In the genomic region with DNA sequence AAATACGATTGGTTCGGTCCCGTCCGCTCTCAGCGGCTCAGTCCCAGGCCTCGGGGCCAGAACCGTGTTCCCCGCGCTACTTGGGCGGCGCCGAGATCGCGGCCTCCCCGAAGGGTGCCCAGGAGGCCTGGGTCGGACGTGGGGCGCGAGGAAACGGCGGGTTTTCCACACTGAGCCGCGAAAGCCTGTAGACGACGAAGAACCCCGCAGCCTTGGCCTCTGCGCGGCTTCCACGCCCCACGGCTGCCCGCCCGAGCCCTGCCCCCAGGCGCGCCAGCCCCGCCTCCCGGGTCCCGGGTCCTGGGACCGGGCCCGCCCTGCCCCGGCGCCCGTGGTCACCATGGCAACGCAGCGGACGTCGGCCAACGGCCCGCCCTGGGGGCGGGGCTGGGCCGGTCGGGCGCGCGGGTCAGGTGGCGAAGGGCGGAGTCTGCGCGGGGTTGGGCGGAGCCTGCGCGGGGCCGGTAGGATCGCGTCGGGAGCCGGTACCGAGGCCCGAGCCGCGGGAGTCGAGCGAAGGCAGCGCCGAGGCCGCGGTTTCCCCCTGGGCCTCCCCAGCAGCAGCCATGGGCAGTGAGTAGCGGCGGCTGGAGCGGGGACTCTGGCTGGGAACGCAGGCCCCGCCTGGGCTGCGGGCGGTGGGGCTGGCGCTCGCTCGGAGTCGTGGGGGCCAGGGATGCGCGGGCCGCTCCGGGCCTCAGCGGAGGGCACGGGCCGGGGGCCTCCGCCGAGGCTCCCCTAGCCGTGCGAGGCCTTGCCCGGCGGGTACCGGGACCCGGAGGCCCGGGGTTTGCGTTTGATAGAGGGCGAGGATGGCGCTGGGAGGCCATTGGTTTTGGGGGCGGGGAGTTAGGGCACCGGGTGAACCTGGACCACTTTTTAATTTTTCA, we compare ENCODE assay signal across 1 cellular context.
TF ChIP-seq lines count a peak whose summit lies in the region.

A gene (plus strand): TSS at position 456 of the 890 bp plus-strand sequence. CDS start 111 bp downstream, at position 567.

TF ChIP-seq in HepG2, 621 proteins besides CTCF, POLR2A, EP300 and RAD21 (continued from another document and continues in another):
- TF ChIP-seq, protein P1, sequence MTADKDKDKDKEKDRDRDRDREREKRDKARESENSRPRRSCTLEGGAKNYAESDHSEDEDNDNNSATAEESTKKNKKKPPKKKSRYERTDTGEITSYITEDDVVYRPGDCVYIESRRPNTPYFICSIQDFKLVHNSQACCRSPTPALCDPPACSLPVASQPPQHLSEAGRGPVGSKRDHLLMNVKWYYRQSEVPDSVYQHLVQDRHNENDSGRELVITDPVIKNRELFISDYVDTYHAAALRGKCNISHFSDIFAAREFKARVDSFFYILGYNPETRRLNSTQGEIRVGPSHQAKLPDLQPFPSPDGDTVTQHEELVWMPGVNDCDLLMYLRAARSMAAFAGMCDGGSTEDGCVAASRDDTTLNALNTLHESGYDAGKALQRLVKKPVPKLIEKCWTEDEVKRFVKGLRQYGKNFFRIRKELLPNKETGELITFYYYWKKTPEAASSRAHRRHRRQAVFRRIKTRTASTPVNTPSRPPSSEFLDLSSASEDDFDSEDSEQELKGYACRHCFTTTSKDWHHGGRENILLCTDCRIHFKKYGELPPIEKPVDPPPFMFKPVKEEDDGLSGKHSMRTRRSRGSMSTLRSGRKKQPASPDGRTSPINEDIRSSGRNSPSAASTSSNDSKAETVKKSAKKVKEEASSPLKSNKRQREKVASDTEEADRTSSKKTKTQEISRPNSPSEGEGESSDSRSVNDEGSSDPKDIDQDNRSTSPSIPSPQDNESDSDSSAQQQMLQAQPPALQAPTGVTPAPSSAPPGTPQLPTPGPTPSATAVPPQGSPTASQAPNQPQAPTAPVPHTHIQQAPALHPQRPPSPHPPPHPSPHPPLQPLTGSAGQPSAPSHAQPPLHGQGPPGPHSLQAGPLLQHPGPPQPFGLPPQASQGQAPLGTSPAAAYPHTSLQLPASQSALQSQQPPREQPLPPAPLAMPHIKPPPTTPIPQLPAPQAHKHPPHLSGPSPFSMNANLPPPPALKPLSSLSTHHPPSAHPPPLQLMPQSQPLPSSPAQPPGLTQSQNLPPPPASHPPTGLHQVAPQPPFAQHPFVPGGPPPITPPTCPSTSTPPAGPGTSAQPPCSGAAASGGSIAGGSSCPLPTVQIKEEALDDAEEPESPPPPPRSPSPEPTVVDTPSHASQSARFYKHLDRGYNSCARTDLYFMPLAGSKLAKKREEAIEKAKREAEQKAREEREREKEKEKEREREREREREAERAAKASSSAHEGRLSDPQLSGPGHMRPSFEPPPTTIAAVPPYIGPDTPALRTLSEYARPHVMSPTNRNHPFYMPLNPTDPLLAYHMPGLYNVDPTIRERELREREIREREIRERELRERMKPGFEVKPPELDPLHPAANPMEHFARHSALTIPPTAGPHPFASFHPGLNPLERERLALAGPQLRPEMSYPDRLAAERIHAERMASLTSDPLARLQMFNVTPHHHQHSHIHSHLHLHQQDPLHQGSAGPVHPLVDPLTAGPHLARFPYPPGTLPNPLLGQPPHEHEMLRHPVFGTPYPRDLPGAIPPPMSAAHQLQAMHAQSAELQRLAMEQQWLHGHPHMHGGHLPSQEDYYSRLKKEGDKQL (CRISPR knock-in tag; IDR thresholded peaks at IDR 0.05; ENCODE audit: low read depth): no peak
- TF ChIP-seq, protein P2, sequence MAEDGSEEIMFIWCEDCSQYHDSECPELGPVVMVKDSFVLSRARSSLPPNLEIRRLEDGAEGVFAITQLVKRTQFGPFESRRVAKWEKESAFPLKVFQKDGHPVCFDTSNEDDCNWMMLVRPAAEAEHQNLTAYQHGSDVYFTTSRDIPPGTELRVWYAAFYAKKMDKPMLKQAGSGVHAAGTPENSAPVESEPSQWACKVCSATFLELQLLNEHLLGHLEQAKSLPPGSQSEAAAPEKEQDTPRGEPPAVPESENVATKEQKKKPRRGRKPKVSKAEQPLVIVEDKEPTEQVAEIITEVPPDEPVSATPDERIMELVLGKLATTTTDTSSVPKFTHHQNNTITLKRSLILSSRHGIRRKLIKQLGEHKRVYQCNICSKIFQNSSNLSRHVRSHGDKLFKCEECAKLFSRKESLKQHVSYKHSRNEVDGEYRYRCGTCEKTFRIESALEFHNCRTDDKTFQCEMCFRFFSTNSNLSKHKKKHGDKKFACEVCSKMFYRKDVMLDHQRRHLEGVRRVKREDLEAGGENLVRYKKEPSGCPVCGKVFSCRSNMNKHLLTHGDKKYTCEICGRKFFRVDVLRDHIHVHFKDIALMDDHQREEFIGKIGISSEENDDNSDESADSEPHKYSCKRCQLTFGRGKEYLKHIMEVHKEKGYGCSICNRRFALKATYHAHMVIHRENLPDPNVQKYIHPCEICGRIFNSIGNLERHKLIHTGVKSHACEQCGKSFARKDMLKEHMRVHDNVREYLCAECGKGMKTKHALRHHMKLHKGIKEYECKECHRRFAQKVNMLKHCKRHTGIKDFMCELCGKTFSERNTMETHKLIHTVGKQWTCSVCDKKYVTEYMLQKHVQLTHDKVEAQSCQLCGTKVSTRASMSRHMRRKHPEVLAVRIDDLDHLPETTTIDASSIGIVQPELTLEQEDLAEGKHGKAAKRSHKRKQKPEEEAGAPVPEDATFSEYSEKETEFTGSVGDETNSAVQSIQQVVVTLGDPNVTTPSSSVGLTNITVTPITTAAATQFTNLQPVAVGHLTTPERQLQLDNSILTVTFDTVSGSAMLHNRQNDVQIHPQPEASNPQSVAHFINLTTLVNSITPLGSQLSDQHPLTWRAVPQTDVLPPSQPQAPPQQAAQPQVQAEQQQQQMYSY (CRISPR knock-in tag; IDR thresholded peaks at IDR 0.05): 0 out of 2 replicates have a peak, but pooled peaks have one; percentile 27
- TF ChIP-seq, protein P3, sequence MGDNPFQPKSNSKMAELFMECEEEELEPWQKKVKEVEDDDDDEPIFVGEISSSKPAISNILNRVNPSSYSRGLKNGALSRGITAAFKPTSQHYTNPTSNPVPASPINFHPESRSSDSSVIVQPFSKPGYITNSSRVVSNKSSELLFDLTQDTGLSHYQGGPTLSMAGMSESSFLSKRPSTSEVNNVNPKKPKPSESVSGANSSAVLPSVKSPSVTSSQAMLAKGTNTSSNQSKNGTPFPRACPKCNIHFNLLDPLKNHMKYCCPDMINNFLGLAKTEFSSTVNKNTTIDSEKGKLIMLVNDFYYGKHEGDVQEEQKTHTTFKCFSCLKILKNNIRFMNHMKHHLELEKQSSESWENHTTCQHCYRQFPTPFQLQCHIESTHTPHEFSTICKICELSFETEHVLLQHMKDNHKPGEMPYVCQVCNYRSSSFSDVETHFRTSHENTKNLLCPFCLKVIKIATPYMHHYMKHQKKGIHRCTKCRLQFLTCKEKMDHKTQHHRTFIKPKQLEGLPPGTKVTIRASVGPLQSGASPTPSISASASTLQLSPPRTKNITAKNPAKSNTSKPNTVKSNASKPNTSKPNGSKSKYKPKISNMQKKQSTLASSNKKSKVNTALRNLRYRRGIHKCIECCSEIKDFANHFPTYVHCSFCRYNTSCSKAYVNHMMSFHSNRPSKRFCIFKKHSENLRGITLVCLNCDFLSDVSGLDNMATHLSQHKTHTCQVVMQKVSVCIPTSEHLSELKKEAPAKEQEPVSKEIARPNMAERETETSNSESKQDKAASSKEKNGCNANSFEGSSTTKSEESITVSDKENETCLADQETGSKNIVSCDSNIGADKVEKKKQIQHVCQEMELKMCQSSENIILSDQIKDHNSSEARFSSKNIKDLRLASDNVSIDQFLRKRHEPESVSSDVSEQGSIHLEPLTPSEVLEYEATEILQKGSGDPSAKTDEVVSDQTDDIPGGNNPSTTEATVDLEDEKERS (CRISPR knock-in tag; IDR thresholded peaks at IDR 0.05): no peak
- TF ChIP-seq MEF2D (CRISPR knock-in tag; IDR thresholded peaks at IDR 0.05) (no peak), MED8 (CRISPR knock-in tag; IDR thresholded peaks at IDR 0.05; ENCODE audit: insufficient replicate concordance) (no peak), ZNF652 (CRISPR knock-in tag; IDR thresholded peaks at IDR 0.05; ENCODE audit: borderline replicate concordance, low read depth) (no peak), CC2D1A (CRISPR knock-in tag; IDR thresholded peaks at IDR 0.05) (no peak), SMAD3 (CRISPR knock-in tag; IDR thresholded peaks at IDR 0.05) (no peak), SPEN (CRISPR knock-in tag; IDR thresholded peaks at IDR 0.05; ENCODE audit: low read depth) (no peak), PHB2 (IDR thresholded peaks at IDR 0.05; ENCODE audit: partially characterized antibody) (no peak), MAFG (CRISPR knock-in tag; IDR thresholded peaks at IDR 0.05) (no peak), ZNF180 (CRISPR knock-in tag; IDR thresholded peaks at IDR 0.05; ENCODE audit: borderline replicate concordance, low read depth) (no peak), EZH2 (conservative IDR thresholded peaks at IDR 0.05; ENCODE audit: low read depth, low read length) (no peak), TBL1XR1 (IDR thresholded peaks at IDR 0.05; ENCODE audit: borderline replicate concordance, low read length, partially characterized antibody) (no peak), ZNF431 (CRISPR knock-in tag; IDR thresholded peaks at IDR 0.05; ENCODE audit: borderline replicate concordance, low read depth) (no peak), ZNF7 (CRISPR knock-in tag; IDR thresholded peaks at IDR 0.05) (no peak), ZNF232 (CRISPR knock-in tag; IDR thresholded peaks at IDR 0.05; ENCODE audit: borderline replicate concordance) (peak; percentile 49; the same call in 1 of the 2 replicates), ZNF713 (CRISPR knock-in tag; IDR thresholded peaks at IDR 0.05) (no peak), SIN3A (IDR thresholded peaks at IDR 0.05; ENCODE audit: borderline replicate concordance, low read depth, low read length) (peak; percentile 42; the same call in 1 of the 2 replicates), POLR2AphosphoS5 (IDR thresholded peaks at IDR 0.05; ENCODE audit: low read depth, low read length) (peak; percentile 72)
- TF ChIP-seq, protein P4, sequence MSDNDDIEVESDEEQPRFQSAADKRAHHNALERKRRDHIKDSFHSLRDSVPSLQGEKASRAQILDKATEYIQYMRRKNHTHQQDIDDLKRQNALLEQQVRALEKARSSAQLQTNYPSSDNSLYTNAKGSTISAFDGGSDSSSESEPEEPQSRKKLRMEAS (IDR thresholded peaks at IDR 0.05): peak; percentile 63
- TF ChIP-seq, protein P5, sequence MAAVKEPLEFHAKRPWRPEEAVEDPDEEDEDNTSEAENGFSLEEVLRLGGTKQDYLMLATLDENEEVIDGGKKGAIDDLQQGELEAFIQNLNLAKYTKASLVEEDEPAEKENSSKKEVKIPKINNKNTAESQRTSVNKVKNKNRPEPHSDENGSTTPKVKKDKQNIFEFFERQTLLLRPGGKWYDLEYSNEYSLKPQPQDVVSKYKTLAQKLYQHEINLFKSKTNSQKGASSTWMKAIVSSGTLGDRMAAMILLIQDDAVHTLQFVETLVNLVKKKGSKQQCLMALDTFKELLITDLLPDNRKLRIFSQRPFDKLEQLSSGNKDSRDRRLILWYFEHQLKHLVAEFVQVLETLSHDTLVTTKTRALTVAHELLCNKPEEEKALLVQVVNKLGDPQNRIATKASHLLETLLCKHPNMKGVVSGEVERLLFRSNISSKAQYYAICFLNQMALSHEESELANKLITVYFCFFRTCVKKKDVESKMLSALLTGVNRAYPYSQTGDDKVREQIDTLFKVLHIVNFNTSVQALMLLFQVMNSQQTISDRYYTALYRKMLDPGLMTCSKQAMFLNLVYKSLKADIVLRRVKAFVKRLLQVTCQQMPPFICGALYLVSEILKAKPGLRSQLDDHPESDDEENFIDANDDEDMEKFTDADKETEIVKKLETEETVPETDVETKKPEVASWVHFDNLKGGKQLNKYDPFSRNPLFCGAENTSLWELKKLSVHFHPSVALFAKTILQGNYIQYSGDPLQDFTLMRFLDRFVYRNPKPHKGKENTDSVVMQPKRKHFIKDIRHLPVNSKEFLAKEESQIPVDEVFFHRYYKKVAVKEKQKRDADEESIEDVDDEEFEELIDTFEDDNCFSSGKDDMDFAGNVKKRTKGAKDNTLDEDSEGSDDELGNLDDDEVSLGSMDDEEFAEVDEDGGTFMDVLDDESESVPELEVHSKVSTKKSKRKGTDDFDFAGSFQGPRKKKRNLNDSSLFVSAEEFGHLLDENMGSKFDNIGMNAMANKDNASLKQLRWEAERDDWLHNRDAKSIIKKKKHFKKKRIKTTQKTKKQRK (IDR thresholded peaks at IDR 0.05; ENCODE audit: low read length): no peak
- TF ChIP-seq, protein P6, sequence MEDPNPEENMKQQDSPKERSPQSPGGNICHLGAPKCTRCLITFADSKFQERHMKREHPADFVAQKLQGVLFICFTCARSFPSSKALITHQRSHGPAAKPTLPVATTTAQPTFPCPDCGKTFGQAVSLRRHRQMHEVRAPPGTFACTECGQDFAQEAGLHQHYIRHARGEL (CRISPR knock-in tag; IDR thresholded peaks at IDR 0.05): no peak
- TF ChIP-seq, protein P7, sequence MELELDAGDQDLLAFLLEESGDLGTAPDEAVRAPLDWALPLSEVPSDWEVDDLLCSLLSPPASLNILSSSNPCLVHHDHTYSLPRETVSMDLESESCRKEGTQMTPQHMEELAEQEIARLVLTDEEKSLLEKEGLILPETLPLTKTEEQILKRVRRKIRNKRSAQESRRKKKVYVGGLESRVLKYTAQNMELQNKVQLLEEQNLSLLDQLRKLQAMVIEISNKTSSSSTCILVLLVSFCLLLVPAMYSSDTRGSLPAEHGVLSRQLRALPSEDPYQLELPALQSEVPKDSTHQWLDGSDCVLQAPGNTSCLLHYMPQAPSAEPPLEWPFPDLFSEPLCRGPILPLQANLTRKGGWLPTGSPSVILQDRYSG (CRISPR knock-in tag; IDR thresholded peaks at IDR 0.05): 0 out of 2 replicates have a peak, but pooled peaks have one; percentile 53
- TF ChIP-seq, protein P8, sequence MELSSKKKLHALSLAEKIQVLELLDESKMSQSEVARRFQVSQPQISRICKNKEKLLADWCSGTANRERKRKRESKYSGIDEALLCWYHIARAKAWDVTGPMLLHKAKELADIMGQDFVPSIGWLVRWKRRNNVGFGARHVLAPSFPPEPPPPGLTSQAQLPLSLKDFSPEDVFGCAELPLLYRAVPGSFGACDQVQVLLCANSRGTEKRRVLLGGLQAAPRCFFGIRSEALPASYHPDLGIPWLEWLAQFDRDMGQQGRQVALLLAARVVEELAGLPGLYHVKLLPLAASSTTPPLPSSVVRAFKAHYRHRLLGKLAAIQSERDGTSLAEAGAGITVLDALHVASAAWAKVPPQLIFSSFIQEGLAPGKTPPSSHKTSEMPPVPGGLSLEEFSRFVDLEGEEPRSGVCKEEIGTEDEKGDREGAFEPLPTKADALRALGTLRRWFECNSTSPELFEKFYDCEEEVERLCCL (CRISPR knock-in tag; IDR thresholded peaks at IDR 0.05; ENCODE audit: borderline replicate concordance): no peak
- TF ChIP-seq, protein P9, sequence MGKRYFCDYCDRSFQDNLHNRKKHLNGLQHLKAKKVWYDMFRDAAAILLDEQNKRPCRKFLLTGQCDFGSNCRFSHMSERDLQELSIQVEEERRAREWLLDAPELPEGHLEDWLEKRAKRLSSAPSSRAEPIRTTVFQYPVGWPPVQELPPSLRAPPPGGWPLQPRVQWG (CRISPR knock-in tag; IDR thresholded peaks at IDR 0.05; ENCODE audit: borderline replicate concordance, low read depth): no peak
- TF ChIP-seq, protein P10, sequence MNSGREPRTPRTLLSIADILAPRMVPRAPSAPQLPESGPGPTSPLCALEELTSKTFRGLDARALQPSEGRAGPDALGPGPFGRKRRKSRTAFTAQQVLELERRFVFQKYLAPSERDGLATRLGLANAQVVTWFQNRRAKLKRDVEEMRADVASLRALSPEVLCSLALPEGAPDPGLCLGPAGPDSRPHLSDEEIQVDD (CRISPR knock-in tag; IDR thresholded peaks at IDR 0.05; ENCODE audit: borderline replicate concordance): no peak
- TF ChIP-seq, protein P11, sequence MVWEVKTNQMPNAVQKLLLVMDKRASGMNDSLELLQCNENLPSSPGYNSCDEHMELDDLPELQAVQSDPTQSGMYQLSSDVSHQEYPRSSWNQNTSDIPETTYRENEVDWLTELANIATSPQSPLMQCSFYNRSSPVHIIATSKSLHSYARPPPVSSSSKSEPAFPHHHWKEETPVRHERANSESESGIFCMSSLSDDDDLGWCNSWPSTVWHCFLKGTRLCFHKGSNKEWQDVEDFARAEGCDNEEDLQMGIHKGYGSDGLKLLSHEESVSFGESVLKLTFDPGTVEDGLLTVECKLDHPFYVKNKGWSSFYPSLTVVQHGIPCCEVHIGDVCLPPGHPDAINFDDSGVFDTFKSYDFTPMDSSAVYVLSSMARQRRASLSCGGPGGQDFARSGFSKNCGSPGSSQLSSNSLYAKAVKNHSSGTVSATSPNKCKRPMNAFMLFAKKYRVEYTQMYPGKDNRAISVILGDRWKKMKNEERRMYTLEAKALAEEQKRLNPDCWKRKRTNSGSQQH (CRISPR knock-in tag; IDR thresholded peaks at IDR 0.05; ENCODE audit: low read depth): 0 out of 2 replicates have a peak, but pooled peaks have one; percentile 53
